In genomic region chr3:100072328-100073048, GRCh38 we compare ENCODE assay signal across 9 cellular contexts. TPM values are rescaled to one million over a fixed set of nuclear protein-coding genes. Genes with fewer than 3 reads are reported as not detected.
DNase-seq lines count a peak whose midpoint lies in the region; ATAC-seq and TF ChIP-seq lines count a peak whose summit lies in the region.
"Had no signal": no experiment of that assay in that cellular context is flagged by ENCODE, and none has a peak within 500 bp of the region (broad histone marks: within the 10 kb centered on the region; RNA-seq: fewer than 3 reads in every experiment).

No MANE protein-coding gene starts in this region.

- peak overlapping the region in 7 of 8 donors; percentile 2 to 57 (median 15) for H3K4me3 Mint-ChIP-seq in CD4-positive, alpha-beta memory T cell

- no peak overlapping the region for H3K4me2 ChIP-seq in hepatocyte

- H3K9me3 Mint-ChIP-seq in CD4-positive, alpha-beta memory T cell, result no peaks in the 10 kb centered on the region

- CTCF ChIA-PET in CD4-positive, alpha-beta memory T cell (lab: Charles Lee; ENCODE audit: partially characterized antibody), result interaction anchor here (1.5 to 9.5 kb wide), 2 partner anchors 17 to 184 kb away, joined by 4 to 106 read pairs; no protein-coding TSS in a partner anchor

- H3K27me3 ChIP-seq in CD4-positive, alpha-beta memory T cell (ENCODE audit: insufficient read depth, low read length), result no peaks in the 10 kb centered on the region
- H3K27me3 ChIP-seq in hepatocyte, result no peaks in the 10 kb centered on the region

- WGBS in hepatocyte (ENCODE audit: low lambda C conversion rate, missing lambda C conversion rate), result 95% methylated on average over 3 of the region's 3 CpGs

- peaks cover 36 to 56% (median 48%) of the 10 kb centered on the region in 4 donors for H3K4me1 Mint-ChIP-seq in CD4-positive, alpha-beta memory T cell

- no peaks in the 10 kb centered on the region for H3K79me2 ChIP-seq in hepatocyte

- peak; percentile 39 for ATAC-seq in GM19467 (IDR thresholded peaks at IDR 0.05; ENCODE audit: unreplicated experiment)
- ATAC-seq in GM21723 (IDR thresholded peaks at IDR 0.05; ENCODE audit: unreplicated experiment), result no peak

- no peaks in the 10 kb centered on the region for H3K27me3 Mint-ChIP-seq in CD4-positive, alpha-beta memory T cell

- no peaks in the 10 kb centered on the region for H4K20me1 ChIP-seq in hepatocyte (ENCODE audit: insufficient read depth, poor library complexity, severe bottlenecking)

- intact Hi-C loops in CD4-positive, alpha-beta memory T cell (cut with micrococcal nuclease), result no loop called here
- intact Hi-C loops in posterior vena cava (cut with DNase I), result loop anchor here in 1 of 2 donors (5.0 to 10.0 kb wide), 2 partner anchors 82 to 315 kb away; no protein-coding TSS in a partner anchor

- no peak overlapping the region for H3K4me3 ChIP-seq in CD4-positive, alpha-beta memory T cell (ENCODE audit: low read length in 2 of 2)
- H3K4me3 ChIP-seq in hepatocyte, result no peak overlapping the region

- POLR2A ChIA-PET in CD4-positive, alpha-beta memory T cell (lab: Charles Lee; ENCODE audit: partially characterized antibody), result no interaction called here

- peak overlapping the region in 1 of 7 donors; percentile 10 for H3K27ac Mint-ChIP-seq in CD4-positive, alpha-beta memory T cell

- H3K4me1 ChIP-seq in CD4-positive, alpha-beta memory T cell (ENCODE audit: insufficient read depth, low read length), result peaks cover 40% of the 10 kb centered on the region
- peaks cover 44% of the 10 kb centered on the region for H3K4me1 ChIP-seq in hepatocyte (ENCODE audit: insufficient read depth)

- no peak for TF ChIP-seq CTCF in hepatocyte (IDR thresholded peaks at IDR 0.05; ENCODE audit: poor library complexity)

- no peaks in the 10 kb centered on the region for H3K9me2 ChIP-seq in hepatocyte (replicated peaks; ENCODE audit: insufficient read depth)

- no peaks in the 10 kb centered on the region for H3K36me3 ChIP-seq in CD4-positive, alpha-beta memory T cell (ENCODE audit: insufficient read depth, low read length)
- H3K36me3 ChIP-seq in hepatocyte (replicated peaks; ENCODE audit: insufficient read depth, low read depth), result no peaks in the 10 kb centered on the region

- no peak for DNase-seq in CD4-positive, alpha-beta memory T cell
- DNase-seq in NOMO-1 treated with dmso at 0.1 percent for 144 hours (lab: John Stamatoyannopoulos, UW; ENCODE audit: unreplicated experiment) (peak; percentile 86), hepatocyte (ENCODE audit: low spot score) (no peak), retina (no peak), SHP77 (lab: John Stamatoyannopoulos, UW) (no peak), posterior vena cava (ENCODE audit: low spot score) (no peak)
- DNase-seq: NCI-H1048 had no signal

- H3K36me3 Mint-ChIP-seq in CD4-positive, alpha-beta memory T cell, result no peaks in the 10 kb centered on the region

- no peaks in the 10 kb centered on the region for H3K9me3 ChIP-seq in CD4-positive, alpha-beta memory T cell (ENCODE audit: control insufficient read depth in 1 of 2, low read length in 2 of 2)
- no peaks in the 10 kb centered on the region for H3K9me3 ChIP-seq in hepatocyte (ENCODE audit: low read depth)

- H3K27ac ChIP-seq in CD4-positive, alpha-beta memory T cell (ENCODE audit: low read depth, low read length), result no peak overlapping the region
- peak overlapping the region; percentile 94 for H3K27ac ChIP-seq in hepatocyte

- no peak overlapping the region for H2AFZ ChIP-seq in hepatocyte

RNA-seq across cellular contexts. Expression of gene FILIP1L, which starts 41.8 kb away (rescaled TPM):
- not detected for total RNA-seq in CD4-positive, alpha-beta memory T cell
- polyA plus RNA-seq in CD4-positive, alpha-beta memory T cell, result under 1 TPM in 1 of 2 donors, not detected in 1; 0.32 TPM
- total RNA-seq in hepatocyte (48.2 and 54.9 TPM in 2 replicates), posterior vena cava (100 to 1,000 TPM; 370 to 630 TPM)
- 40.5 and 49.4 TPM in 2 replicates for polyA plus RNA-seq in hepatocyte

Comparison
In these comparisons a context has a peak if more than half of its experiments do, and no peak if none do; other contexts are left out.
1. RNA of gene FILIP1L, which starts 41.8 kb away (total RNA-seq): 370 to 630 TPM in posterior vena cava and 48.2 to 54.9 TPM in hepatocyte; not detected in CD4-positive, alpha-beta memory T cell; every median in the first group is over 10 times any median in the second.